ENCODE assay signal across 8 cellular contexts in the genomic region with DNA sequence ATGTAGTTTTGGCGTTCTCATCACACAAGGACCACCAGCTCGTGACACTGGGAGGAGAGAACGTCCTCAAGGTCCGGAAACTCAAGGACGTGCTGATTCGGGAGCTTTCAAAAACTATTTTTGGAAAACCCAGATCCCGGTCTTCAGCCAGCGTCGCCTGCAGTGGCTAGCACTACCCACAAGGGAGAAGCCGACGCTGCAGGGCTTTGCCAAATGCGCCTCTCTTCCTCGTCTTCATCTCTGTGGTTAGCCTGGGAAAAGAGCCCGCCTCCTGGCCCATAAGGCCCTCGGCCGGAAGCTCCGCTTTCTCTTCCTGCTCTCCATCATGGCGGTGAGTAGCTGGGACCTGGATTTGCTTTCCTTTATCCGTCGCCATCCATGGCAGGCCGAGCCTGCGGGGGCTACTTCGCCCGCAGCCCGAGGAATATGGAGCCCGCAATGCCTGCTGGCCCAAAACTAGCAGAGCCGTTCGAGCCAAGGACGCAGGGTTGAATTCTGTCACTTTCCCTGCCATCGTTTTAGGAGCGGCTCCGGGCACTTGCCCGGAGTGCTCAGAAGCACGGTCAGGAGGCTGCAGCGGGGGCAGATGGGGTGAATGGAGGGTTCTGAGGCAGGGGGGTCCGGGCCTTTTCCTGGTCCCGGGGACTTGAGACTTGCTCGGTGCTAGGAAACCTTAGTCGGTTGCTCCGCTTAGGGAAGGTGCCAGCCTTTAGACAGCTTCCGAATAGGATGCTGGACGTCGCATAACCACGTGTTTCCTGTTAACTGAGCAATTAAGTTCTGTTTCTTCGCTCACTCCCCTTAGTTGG. TPM values are rescaled to one million over a fixed set of nuclear protein-coding genes. Genes with fewer than 3 reads are reported as not detected.
DNase-seq lines count a peak whose midpoint lies in the region; ATAC-seq and TF ChIP-seq lines count a peak whose summit lies in the region.

A gene (plus strand): TSS at position 308 of the 809 bp plus-strand sequence. CDS start 18 bp downstream, at position 326.

- in situ Hi-C loops in astrocyte of the cerebellum (cut with HindIII; ENCODE audit: low sequenced_read_pairs), result no loop called here

- DNase-seq in NCI-H1930 (lab: John Stamatoyannopoulos, UW) (peak; percentile 88 to 92), T-helper 9 cell (peak; percentile 75), astrocyte of the cerebellum (ENCODE audit: low read depth) (peak; percentile 93), hepatic stellate cell (ENCODE audit: low spot score) (peak; percentile 92), renal cortical epithelial cell (ENCODE audit: low read depth) (peak; percentile 90)

- peak; percentile 78 for TF ChIP-seq CTCF in astrocyte of the cerebellum (IDR thresholded peaks at IDR 0.05; ENCODE audit: low read depth, low read length, missing control alignments)

- ATAC-seq in GM18498 (IDR thresholded peaks at IDR 0.05; ENCODE audit: unreplicated experiment) (peak; percentile 90), HG02970 (IDR thresholded peaks at IDR 0.05; ENCODE audit: low FRiP score, unreplicated experiment) (peak; percentile 83), GM18870 (IDR thresholded peaks at IDR 0.05; ENCODE audit: unreplicated experiment) (no peak)

- peak within 1 kb of the TSS; percentile 91 for H3K4me3 ChIP-seq in astrocyte of the cerebellum (ENCODE audit: low read depth, low read length)

RNA-seq across cellular contexts. Expression of the gene that starts here (rescaled TPM):
- 806 and 852 TPM in 2 replicates for total RNA-seq in renal cortical epithelial cell
